Comparison of ENCODE assay signal across 21 cellular contexts in genomic region chr14:67773844-67774377, GRCh38. TPM values are rescaled to one million over a fixed set of nuclear protein-coding genes. Genes with fewer than 3 reads are reported as not detected.
A peak's percentile ranks its signal among the peaks of the same experiment; 100 is the strongest.
DNase-seq lines count a peak whose midpoint lies in the region; ATAC-seq, FAIRE-seq and TF ChIP-seq lines count a peak whose summit lies in the region.
"Had no signal": no experiment of that assay in that cellular context is flagged by ENCODE, and none has a peak within 500 bp of the region (broad histone marks: within the 10 kb centered on the region; RNA-seq: fewer than 3 reads in every experiment).

No MANE protein-coding gene starts in this region.

- H3K36me3 ChIP-seq in HepG2 (replicated peaks in 1 of 2; ENCODE audit: control insufficient read depth in 1 of 2, insufficient read depth in 2 of 2, low read length in 2 of 2) (peaks cover 25 to 86% of the 10 kb centered on the region in 2 experiments), right lobe of liver (peaks cover 0 to 75% (median 39%) of the 10 kb centered on the region in 4 donors), Panc1 (ENCODE audit: control insufficient read depth, insufficient read depth, low read length) (0 out of 2 replicates have a peak, but pooled peaks cover 2% of the 10 kb centered on the region)

- TF ChIP-seq EP300 in HepG2 (IDR thresholded peaks at IDR 0.05; ENCODE audit: low read depth in 2 of 2, low read length in 2 of 2) = no peak
- no peak for TF ChIP-seq EP300 in HepG2 (CRISPR knock-in tag; IDR thresholded peaks at IDR 0.05; ENCODE audit: borderline replicate concordance)

- POLR2A ChIA-PET in HepG2 (lab: Yijun Ruan, JAX) = no interaction called here
- POLR2A ChIA-PET in Panc1 (lab: Charles Lee) = no interaction called here

- BruUV-seq in HepG2 (replicated peaks; lab: Mats Ljungman, UMichigan) = TSS peak; percentile 19
- BruUV-seq in Panc1 (replicated peaks; lab: Mats Ljungman, UMichigan) = no TSS peak

- 97% methylated on average over 5 of the region's 5 CpGs for WGBS in HepG2 (ENCODE audit: low lambda C conversion rate)
- 86% methylated on average over 5 of the region's 5 CpGs for WGBS in right lobe of liver (ENCODE audit: insufficient coverage, low coverage, low lambda C conversion rate, missing lambda C conversion rate)

- DNase-seq in HepG2 (ENCODE audit: low spot score) = no peak
- DNase-seq in right lobe of liver = no peak
- peak; percentile 2 for DNase-seq in Panc1 (ENCODE audit: low read depth, low spot score)
- no peak for DNase-seq in superior temporal gyrus (ENCODE audit: extremely low spot score)
- no peak for DNase-seq in cerebellar cortex (ENCODE audit: low spot score)
- no peak for DNase-seq in UCSD-AML1 (lab: John Stamatoyannopoulos, UW; ENCODE audit: unreplicated experiment)
- DNase-seq: 8988T; Calu3; CD8-positive, alpha-beta T cell; DMS 273 treated with DMSO at 0.1 percent for 48 hours; DMS53; GOT3; H7; HFFc6; KBM-7 had no signal

- TF ChIP-seq CTCF in HepG2 (CRISPR knock-in tag; IDR thresholded peaks at IDR 0.05) (no peak), right lobe of liver (IDR thresholded peaks at IDR 0.05) (no peak), Panc1 (IDR thresholded peaks at IDR 0.05) (no peak)

- H3K27me3 ChIP-seq in HepG2 (ENCODE audit: control insufficient read depth in 1 of 2, insufficient read depth in 2 of 2, low read length in 2 of 2) = no peaks in the 10 kb centered on the region
- H3K27me3 ChIP-seq in right lobe of liver = no peaks in the 10 kb centered on the region
- no peaks in the 10 kb centered on the region for H3K27me3 ChIP-seq in Panc1 (ENCODE audit: control insufficient read depth, insufficient read depth, low read length)
- H3K27me3 ChIP-seq: BLaER1 treated with 17β-estradiol and CSF1 and Interleukin-3, amounts not matched to agents 10 nM and 100 nM had no signal

- no peaks in the 10 kb centered on the region for H3K4me1 ChIP-seq in HepG2 (ENCODE audit: insufficient read depth, low read length)
- no peaks in the 10 kb centered on the region for H3K4me1 ChIP-seq in right lobe of liver
- no peaks in the 10 kb centered on the region for H3K4me1 ChIP-seq in Panc1 (ENCODE audit: control insufficient read depth, insufficient read depth, low read length)
- H3K4me1 ChIP-seq: BLaER1 treated with 17β-estradiol and CSF1 and Interleukin-3, amounts not matched to agents 10 nM and 100 nM had no signal

- H2AFZ ChIP-seq in HepG2 (ENCODE audit: low read length) = no peak overlapping the region

- ATAC-seq in HepG2 (no peak), right lobe of liver (no peak), Panc1 (no peak), esophagus mucosa (peak; percentile 76)
- ATAC-seq: CD8-positive, alpha-beta T cell; HCT116 had no signal

- no peak overlapping the region for H3K4me3 ChIP-seq in HepG2 (replicated peaks in 1 of 3; ENCODE audit: insufficient read depth in 1 of 3, low read depth in 2 of 3, low read length in 3 of 3)
- no peak overlapping the region for H3K4me3 ChIP-seq in right lobe of liver
- H3K4me3 ChIP-seq in Panc1 (ENCODE audit: low read depth in 2 of 2, low read length in 2 of 2) = no peak overlapping the region
- H3K4me3 ChIP-seq: BLaER1 treated with 17β-estradiol and CSF1 and Interleukin-3, amounts not matched to agents 10 nM and 100 nM had no signal

- TF ChIP-seq POLR2A in HepG2 (IDR thresholded peaks at IDR 0.05; ENCODE audit: insufficient read depth in 1 of 2, low read depth in 2 of 2, low read length in 2 of 2) = no peak
- TF ChIP-seq POLR2A in right lobe of liver (IDR thresholded peaks at IDR 0.05) = no peak

- CTCF ChIA-PET in HepG2 (lab: Yijun Ruan, JAX; ENCODE audit: low intra/inter-chr PET ratio, low total read pairs) (no interaction called here), Panc1 (lab: Charles Lee) (no interaction called here)

- no peak overlapping the region for H3K4me2 ChIP-seq in HepG2 (ENCODE audit: low read depth, low read length)
- H3K4me2 ChIP-seq: BLaER1 treated with 17β-estradiol and CSF1 and Interleukin-3, amounts not matched to agents 10 nM and 100 nM had no signal

- H3K27ac ChIP-seq in HepG2 (ENCODE audit: extremely low read length, insufficient read depth, low read length) (no peak overlapping the region), right lobe of liver (no peak overlapping the region), Panc1 (ENCODE audit: low read length) (no peak overlapping the region)
- H3K27ac ChIP-seq: BLaER1 treated with 17β-estradiol and CSF1 and Interleukin-3, amounts not matched to agents 10 nM and 100 nM; HL-60 had no signal

- TF ChIP-seq RAD21 in HepG2 (CRISPR knock-in tag; IDR thresholded peaks at IDR 0.05) = no peak

- H3K9ac ChIP-seq in HepG2 (ENCODE audit: insufficient read depth, low read depth, low read length) = no peak overlapping the region
- H3K9ac ChIP-seq: BLaER1 treated with 17β-estradiol and CSF1 and Interleukin-3, amounts not matched to agents 10 nM and 100 nM had no signal

- H3K9me3 ChIP-seq in HepG2 (ENCODE audit: low read length) = no peaks in the 10 kb centered on the region
- no peaks in the 10 kb centered on the region for H3K9me3 ChIP-seq in right lobe of liver
- no peaks in the 10 kb centered on the region for H3K9me3 ChIP-seq in Panc1 (ENCODE audit: control insufficient read depth, insufficient read depth, low read depth, low read length)
- H3K9me3 ChIP-seq: BLaER1 treated with 17β-estradiol and CSF1 and Interleukin-3, amounts not matched to agents 10 nM and 100 nM had no signal

- intact Hi-C loops in HepG2 (cut with micrococcal nuclease; ENCODE audit: unreplicated experiment) (no loop called here), right lobe of liver (cut with DNase I) (no loop called here), Panc1 (cut with micrococcal nuclease; ENCODE audit: unreplicated experiment) (no loop called here)

- in situ Hi-C loops in HepG2 (cut with HindIII; ENCODE audit: extremely low pct_ligation_motif_present, low pct_unique_long_range_greater_than_20kb) (no loop called here), Panc1 (cut with HindIII; ENCODE audit: low pct_unique_long_range_greater_than_20kb, low sequenced_read_pairs) (no loop called here)

- H4K20me1 ChIP-seq in HepG2 (ENCODE audit: insufficient read depth, low read length) = no peaks in the 10 kb centered on the region

- no peak for FAIRE-seq in HepG2 (lab: Jason Lieb, UNC)
- FAIRE-seq: GM12892, GM18507 had no signal

- H3K79me2 ChIP-seq in HepG2 (ENCODE audit: insufficient read depth, low read length) = no peaks in the 10 kb centered on the region

RNA-seq across cellular contexts. Expression of gene ZFYVE26, which starts 42.5 kb away (rescaled TPM):
- total RNA-seq in HepG2 (2016; rRNA removed; fragmentation: Illumina TruSeq; extraction: Trizol) (16.4 and 18.0 TPM in 2 replicates), right lobe of liver (10 to 100 TPM in 5 of 6 experiments, 1 to 10 TPM in 1; 8.3 to 14.8 (median 11.3) TPM), Panc1 (2021; ENCODE audit: unreplicated experiment) (17.3 TPM), esophagus mucosa (12.6 TPM)
- total RNA-seq in HepG2 (2016; cell fraction: cytosol; rRNA removed; fragmentation: Illumina TruSeq; extraction: Trizol; ENCODE audit: low read depth) = 3.4 and 3.6 TPM in 2 replicates
- total RNA-seq in HepG2 (2016; cell fraction: insoluble cytoplasmic fraction; rRNA removed; fragmentation: Illumina TruSeq; extraction: Trizol) = 15.6 and 15.9 TPM in 2 replicates
- total RNA-seq in HepG2 (2016; cell fraction: membrane; rRNA removed; fragmentation: Illumina TruSeq; extraction: Trizol) = 4.8 and 5.2 TPM in 2 replicates
- total RNA-seq in HepG2 (2016; cell fraction: nucleus; rRNA removed; fragmentation: Illumina TruSeq; extraction: Trizol) = 23.2 and 23.5 TPM in 2 replicates
- polyA plus RNA-seq in HepG2 (2011; rRNA removed) = 12.4 and 13.6 TPM in 2 replicates
- polyA plus RNA-seq in HepG2 (2011; cell fraction: cytosol; rRNA removed) = 5.0 and 5.6 TPM in 2 replicates
- polyA plus RNA-seq in HepG2 (2011; cell fraction: nucleus; rRNA removed) = 19.4 and 19.5 TPM in 2 replicates
- 5.7 and 6.8 TPM in 2 replicates for polyA plus RNA-seq in HepG2 (2012)
- 0.43 and 0.49 TPM in 2 replicates for polyA plus RNA-seq in HepG2 (2016; cell fraction: cytosol; fragmentation: Illumina TruSeq; extraction: Trizol; ENCODE audit: low read depth)
- 6.8 and 9.9 TPM in 2 replicates for polyA plus RNA-seq in HepG2 (2016; cell fraction: insoluble cytoplasmic fraction; fragmentation: Illumina TruSeq; extraction: Trizol; ENCODE audit: low read depth)
- polyA plus RNA-seq in HepG2 (2016; cell fraction: membrane; fragmentation: Illumina TruSeq; extraction: Trizol; ENCODE audit: low read depth) = 1.2 and 1.4 TPM in 2 replicates
- 11.4 and 12.6 TPM in 2 replicates for polyA plus RNA-seq in HepG2 (2016; cell fraction: nucleus; fragmentation: Illumina TruSeq; extraction: Trizol; ENCODE audit: insufficient read depth, low read depth)
- 39.2 and 58.0 TPM in 2 replicates for polyA minus RNA-seq in HepG2 (2011; rRNA and poly(A)+ RNA removed; ENCODE audit: low replicate concordance)
- polyA minus RNA-seq in HepG2 (2011; cell fraction: cytosol; rRNA and poly(A)+ RNA removed) = 11.1 and 11.2 TPM in 2 replicates
- polyA minus RNA-seq in HepG2 (2011; cell fraction: nucleus; rRNA and poly(A)+ RNA removed) = 52.7 and 79.7 TPM in 2 replicates
- polyA plus RNA-seq in Panc1 (2012; ENCODE audit: insufficient read length) = 5.7 TPM

RNA-seq across cellular contexts. Expression of gene RAD51B, which starts 45.7 kb away (rescaled TPM):
- total RNA-seq in HepG2 (2016; rRNA removed; fragmentation: Illumina TruSeq; extraction: Trizol) (7.0 and 9.5 TPM in 2 replicates), right lobe of liver (1 to 10 TPM; 2.7 to 5.8 (median 4.3) TPM), Panc1 (2021; ENCODE audit: unreplicated experiment) (8.5 TPM), esophagus mucosa (12.2 TPM)
- 7.0 and 9.9 TPM in 2 replicates for total RNA-seq in HepG2 (2016; cell fraction: cytosol; rRNA removed; fragmentation: Illumina TruSeq; extraction: Trizol; ENCODE audit: low read depth)
- total RNA-seq in HepG2 (2016; cell fraction: insoluble cytoplasmic fraction; rRNA removed; fragmentation: Illumina TruSeq; extraction: Trizol) = 10.2 and 11.6 TPM in 2 replicates
- 3.4 and 4.0 TPM in 2 replicates for total RNA-seq in HepG2 (2016; cell fraction: membrane; rRNA removed; fragmentation: Illumina TruSeq; extraction: Trizol)
- total RNA-seq in HepG2 (2016; cell fraction: nucleus; rRNA removed; fragmentation: Illumina TruSeq; extraction: Trizol) = 30.5 and 35.4 TPM in 2 replicates
- 5.1 and 7.0 TPM in 2 replicates for polyA plus RNA-seq in HepG2 (2011; rRNA removed)
- 3.8 and 5.0 TPM in 2 replicates for polyA plus RNA-seq in HepG2 (2011; cell fraction: cytosol; rRNA removed)
- 3.8 and 4.8 TPM in 2 replicates for polyA plus RNA-seq in HepG2 (2011; cell fraction: nucleus; rRNA removed)
- 6.9 and 7.4 TPM in 2 replicates for polyA plus RNA-seq in HepG2 (2012)
- polyA plus RNA-seq in HepG2 (2016; cell fraction: cytosol; fragmentation: Illumina TruSeq; extraction: Trizol; ENCODE audit: low read depth) = 0.51 and 1.1 TPM in 2 replicates
- polyA plus RNA-seq in HepG2 (2016; cell fraction: insoluble cytoplasmic fraction; fragmentation: Illumina TruSeq; extraction: Trizol; ENCODE audit: low read depth) = 5.3 and 8.8 TPM in 2 replicates
- 1.3 and 2.0 TPM in 2 replicates for polyA plus RNA-seq in HepG2 (2016; cell fraction: membrane; fragmentation: Illumina TruSeq; extraction: Trizol; ENCODE audit: low read depth)
- 6.7 and 7.8 TPM in 2 replicates for polyA plus RNA-seq in HepG2 (2016; cell fraction: nucleus; fragmentation: Illumina TruSeq; extraction: Trizol; ENCODE audit: insufficient read depth, low read depth)
- polyA minus RNA-seq in HepG2 (2011; rRNA and poly(A)+ RNA removed; ENCODE audit: low replicate concordance) = 11.1 and 21.8 TPM in 2 replicates
- 5.6 and 5.9 TPM in 2 replicates for polyA minus RNA-seq in HepG2 (2011; cell fraction: cytosol; rRNA and poly(A)+ RNA removed)
- 92.9 and 95.9 TPM in 2 replicates for polyA minus RNA-seq in HepG2 (2011; cell fraction: nucleus; rRNA and poly(A)+ RNA removed)
- 3.5 TPM for polyA plus RNA-seq in Panc1 (2012; ENCODE audit: insufficient read length)
